11 cellular contexts compared by ENCODE assay signal in the genomic region with DNA sequence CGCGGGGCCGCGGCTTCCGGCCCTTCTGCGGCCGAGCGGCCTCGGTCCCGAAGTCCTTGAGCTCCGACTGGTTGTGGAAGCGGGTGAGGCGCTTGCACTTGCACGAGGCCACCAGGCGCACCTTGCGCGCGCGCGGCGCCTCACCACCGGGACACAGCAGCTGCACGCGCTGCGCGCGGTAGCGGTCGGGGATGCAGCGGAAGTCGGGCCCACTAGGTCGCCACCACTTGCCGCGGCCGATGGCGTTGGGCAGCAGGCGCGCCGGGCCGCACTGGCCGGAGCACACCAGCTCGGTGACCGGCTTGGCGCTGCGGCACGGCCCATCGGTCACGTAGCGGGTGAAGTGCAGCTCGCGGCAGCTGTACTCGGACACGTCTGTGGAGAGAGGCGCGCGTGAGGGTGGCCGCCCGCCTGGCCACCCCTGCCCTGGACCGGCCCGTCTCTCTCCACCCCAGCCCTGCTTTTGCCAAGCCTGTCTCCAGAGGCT. TPM values are rescaled to one million over a fixed set of nuclear protein-coding genes. Genes with fewer than 3 reads are reported as not detected.
DNase-seq lines count a peak whose midpoint lies in the region; ATAC-seq and TF ChIP-seq lines count a peak whose summit lies in the region.
"Had no signal": no experiment of that assay in that cellular context is flagged by ENCODE, and none has a peak within 500 bp of the region (broad histone marks: within the 10 kb centered on the region; RNA-seq: fewer than 3 reads in every experiment).

No MANE protein-coding gene starts in this region.

- 0 to 11% (median 7%) methylated on average over 10 to 60 of the region's 60 CpGs for WGBS in spleen, 5 donors

- peak in 6 of 11 experiments; percentile 10 to 45 (median 33) for TF ChIP-seq CTCF in spleen (IDR thresholded peaks at IDR 0.05 in 8 of 11, conservative IDR thresholded peaks at IDR 0.05 in 3 of 11)
- TF ChIP-seq CTCF in CD4-positive, alpha-beta T cell (IDR thresholded peaks at IDR 0.05), result no peak

- peaks cover 11 to 31% (median 20%) of the 10 kb centered on the region in 6 donors for H3K4me1 ChIP-seq in spleen

- no peaks in the 10 kb centered on the region for H3K9me3 ChIP-seq in iPS-18c (ENCODE audit: control insufficient read depth, insufficient read depth, low read length)
- no peaks in the 10 kb centered on the region for H3K9me3 ChIP-seq in spleen
- H3K9me3 ChIP-seq in CD4-positive, alpha-beta T cell (ENCODE audit: control insufficient read depth, low read length), result no peaks in the 10 kb centered on the region

- DNase-seq in NOMO-1 treated with DMSO at 0.1 percent for 48 hours (lab: John Stamatoyannopoulos, UW; ENCODE audit: unreplicated experiment) (peak; percentile 1), NOMO-1 treated with dmso at 0.1 percent for 144 hours (lab: John Stamatoyannopoulos, UW; ENCODE audit: unreplicated experiment) (no peak), spleen (peak; percentile 85), activated gamma-delta T cell treated with Interleukin-2 at 50 U/mL for 16 hours (no peak), SIG-M5 treated with dmso at 0.1 percent for 504 hours (lab: John Stamatoyannopoulos, UW; ENCODE audit: unreplicated experiment) (no peak)
- DNase-seq in activated naive CD8-positive, alpha-beta T cell treated with anti-CD3 and anti-CD28 coated beads, Interleukin-2, amount 10 ng/mL, durations not matched to agents 7 days and 5 days, result peak; percentile 59
- no peak for DNase-seq in CD4-positive, alpha-beta T cell

- H3K4me3 Mint-ChIP-seq in activated naive CD8-positive, alpha-beta T cell treated with anti-CD3 and anti-CD28 coated beads, Interleukin-2, amount 10 ng/mL, durations not matched to agents 7 days and 5 days, result no peak overlapping the region
- H3K4me3 Mint-ChIP-seq in CD4-positive, alpha-beta T cell, result no peak overlapping the region
- H3K4me3 Mint-ChIP-seq: CD4-positive, CD25-positive, alpha-beta regulatory T cell; memory B cell had no signal

- peaks cover 0 to 60% (median 18%) of the 10 kb centered on the region in 7 donors for H3K27me3 ChIP-seq in spleen (replicated peaks in 1 of 7)
- peaks cover 40% of the 10 kb centered on the region for H3K27me3 ChIP-seq in CD4-positive, alpha-beta T cell (ENCODE audit: control insufficient read depth, insufficient read depth, low read length)

- peaks cover 56% of the 10 kb centered on the region for H3K27me3 Mint-ChIP-seq in activated naive CD8-positive, alpha-beta T cell treated with anti-CD3 and anti-CD28 coated beads, Interleukin-2, amount 10 ng/mL, durations not matched to agents 7 days and 5 days
- peaks cover 68% of the 10 kb centered on the region for H3K27me3 Mint-ChIP-seq in CD4-positive, alpha-beta T cell

- H3K36me3 Mint-ChIP-seq in activated naive CD8-positive, alpha-beta T cell treated with anti-CD3 and anti-CD28 coated beads, Interleukin-2, amount 10 ng/mL, durations not matched to agents 7 days and 5 days, result no peaks in the 10 kb centered on the region
- H3K36me3 Mint-ChIP-seq in CD4-positive, alpha-beta T cell (ENCODE audit: low read depth), result no peaks in the 10 kb centered on the region
- H3K36me3 Mint-ChIP-seq: CD4-positive, CD25-positive, alpha-beta regulatory T cell; memory B cell had no signal

- TF ChIP-seq POLR2A in spleen (IDR thresholded peaks at IDR 0.05), result no peak

- H3K4me1 Mint-ChIP-seq in activated naive CD8-positive, alpha-beta T cell treated with anti-CD3 and anti-CD28 coated beads, Interleukin-2, amount 10 ng/mL, durations not matched to agents 7 days and 5 days, result peaks cover 9% of the 10 kb centered on the region
- H3K4me1 Mint-ChIP-seq in CD4-positive, alpha-beta T cell (ENCODE audit: low read depth), result no peaks in the 10 kb centered on the region
- H3K4me1 Mint-ChIP-seq: CD4-positive, CD25-positive, alpha-beta regulatory T cell; memory B cell had no signal

- H3K4me3 ChIP-seq in iPS-18c (ENCODE audit: insufficient read depth, low read depth, low read length) (peak overlapping the region; percentile 31), spleen (peak overlapping the region in 5 of 8 donors; percentile 4 to 45 (median 24))

- CTCF ChIA-PET in CD4-positive, alpha-beta T cell (lab: Charles Lee), result interaction anchor here (1.7 kb wide), 1 partner anchor 11 kb away, joined by 5 read pairs; no protein-coding TSS in a partner anchor

- H3K36me3 ChIP-seq in spleen, result no peaks in the 10 kb centered on the region

- no peak overlapping the region for H3K27ac Mint-ChIP-seq in activated naive CD8-positive, alpha-beta T cell treated with anti-CD3 and anti-CD28 coated beads, Interleukin-2, amount 10 ng/mL, durations not matched to agents 7 days and 5 days
- no peak overlapping the region for H3K27ac Mint-ChIP-seq in CD4-positive, alpha-beta T cell
- H3K27ac Mint-ChIP-seq: CD4-positive, CD25-positive, alpha-beta regulatory T cell; memory B cell had no signal

- peak; percentile 43 for ATAC-seq in activated naive CD8-positive, alpha-beta T cell treated with anti-CD3 and anti-CD28 coated beads, Interleukin-2, amount 10 ng/mL, durations not matched to agents 7 days and 5 days (ENCODE audit: low read depth)
- no peak for ATAC-seq in CD4-positive, alpha-beta T cell (ENCODE audit: poor library complexity)

- intact Hi-C loops in spleen (cut with DNase I; ENCODE audit: low total_unique reads), result no loop called here
- intact Hi-C loops in CD4-positive, alpha-beta T cell (cut with DNase I, micrococcal nuclease), result no loop called here

- peak overlapping the region in 7 of 8 donors; percentile 43 to 75 (median 55) for H3K27ac ChIP-seq in spleen
- no peak overlapping the region for H3K27ac ChIP-seq in CD4-positive, alpha-beta T cell (ENCODE audit: low read depth, low read length)

- POLR2A ChIA-PET in activated naive CD8-positive, alpha-beta T cell treated with anti-CD3 and anti-CD28 coated beads, Interleukin-2, amount 10 ng/mL, durations not matched to agents 7 days and 5 days (lab: Charles Lee), result no interaction called here
- POLR2A ChIA-PET in CD4-positive, alpha-beta T cell (lab: Charles Lee), result no interaction called here

- no peaks in the 10 kb centered on the region for H3K9me3 Mint-ChIP-seq in activated naive CD8-positive, alpha-beta T cell treated with anti-CD3 and anti-CD28 coated beads, Interleukin-2, amount 10 ng/mL, durations not matched to agents 7 days and 5 days
- no peaks in the 10 kb centered on the region for H3K9me3 Mint-ChIP-seq in CD4-positive, alpha-beta T cell
- H3K9me3 Mint-ChIP-seq: CD4-positive, CD25-positive, alpha-beta regulatory T cell; memory B cell had no signal

RNA-seq across cellular contexts. Expression of a gene that starts 3.2 kb away (rescaled TPM):
- not detected for total RNA-seq in activated naive CD8-positive, alpha-beta T cell treated with anti-CD3 and anti-CD28 coated beads, Interleukin-2, amount 10 ng/mL, durations not matched to agents 7 days and 5 days
- total RNA-seq in spleen, result not detected
- under 1 TPM in 1 of 3 donors, not detected in 2; 0.04 TPM for polyA plus RNA-seq in spleen
- not detected for total RNA-seq in CD4-positive, alpha-beta T cell
- total RNA-seq: CD4-positive, CD25-positive, alpha-beta regulatory T cell; HT-29 had no signal
- polyA plus RNA-seq: CD4-positive, CD25-positive, alpha-beta regulatory T cell had no signal

RNA-seq across cellular contexts. Expression of a gene that starts 23.3 kb away (rescaled TPM):
- total RNA-seq in activated naive CD8-positive, alpha-beta T cell treated with anti-CD3 and anti-CD28 coated beads, Interleukin-2, amount 10 ng/mL, durations not matched to agents 7 days and 5 days, result 10 to 100 TPM; 15.5 to 15.7 TPM
- 10 to 100 TPM; 55.0 to 96.2 (median 87.5) TPM for total RNA-seq in spleen
- polyA plus RNA-seq in spleen, result 10 to 100 TPM; 25.7 to 45.7 (median 32.1) TPM
- total RNA-seq in CD4-positive, alpha-beta T cell, result 10 to 100 TPM; 10.6 to 12.6 TPM

RNA-seq across cellular contexts. Expression of a gene that starts 24.8 kb away (rescaled TPM):
- not detected for total RNA-seq in activated naive CD8-positive, alpha-beta T cell treated with anti-CD3 and anti-CD28 coated beads, Interleukin-2, amount 10 ng/mL, durations not matched to agents 7 days and 5 days
- under 1 TPM in 4 of 7 donors, not detected in 3; 0.17 to 0.32 (median 0.20) TPM for total RNA-seq in spleen
- under 1 TPM in 1 of 3 donors, not detected in 2; 0.06 TPM for polyA plus RNA-seq in spleen
- total RNA-seq in CD4-positive, alpha-beta T cell, result not detected
- total RNA-seq: CD4-positive, CD25-positive, alpha-beta regulatory T cell had no signal
- polyA plus RNA-seq: CD4-positive, CD25-positive, alpha-beta regulatory T cell had no signal

Comparison
In these comparisons a context has a peak if more than half of its experiments do, and no peak if none do; other contexts are left out.
1. DNase-seq: peak in NOMO-1 treated with DMSO at 0.1 percent for 48 hours (single experiment), activated naive CD8-positive, alpha-beta T cell treated with anti-CD3 and anti-CD28 coated beads, Interleukin-2, amount 10 ng/mL, durations not matched to agents 7 days and 5 days (single experiment) and spleen (single experiment); none in NOMO-1 treated with dmso at 0.1 percent for 144 hours (single experiment), activated gamma-delta T cell treated with Interleukin-2 at 50 U/mL for 16 hours (single experiment), SIG-M5 treated with dmso at 0.1 percent for 504 hours (single experiment) and CD4-positive, alpha-beta T cell (0 of 10).